In the genomic region with DNA sequence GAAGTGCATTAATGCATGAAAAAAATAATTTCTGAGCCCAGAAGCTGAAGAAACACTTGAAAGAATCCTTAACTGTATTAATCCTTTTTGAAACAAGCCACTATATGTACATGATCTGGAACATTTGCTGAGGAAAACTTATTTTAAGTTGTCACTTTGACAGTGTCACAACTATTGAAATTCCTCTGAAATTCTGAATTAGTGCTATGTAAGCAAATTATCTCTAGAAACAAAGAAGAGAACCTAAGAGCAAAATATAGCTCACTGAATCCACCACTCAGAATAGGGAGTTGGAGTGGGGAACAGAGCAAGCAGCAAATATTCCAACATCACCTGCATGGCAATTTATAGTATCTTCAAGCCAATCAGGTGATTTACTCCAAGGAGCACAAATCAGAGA, we compare ENCODE assay signal across 11 cellular contexts. TPM values are rescaled to one million over a fixed set of nuclear protein-coding genes. Genes with fewer than 3 reads are reported as not detected.
"Had no signal": no experiment of that assay in that cellular context is flagged by ENCODE, and none has a peak within 500 bp of the region (broad histone marks: within the 10 kb centered on the region; RNA-seq: fewer than 3 reads in every experiment).

No MANE protein-coding gene starts in this region.

- H3K27ac ChIP-seq: GM23248, HL-60 had no signal

- H3K9ac ChIP-seq: GM23248 had no signal

- H3K4me3 ChIP-seq: GM23248, HAP-1 had no signal

- H3K9me3 ChIP-seq: HAP-1 had no signal

- H3K36me3 ChIP-seq: HAP-1 had no signal

- H3K4me1 ChIP-seq: HAP-1 had no signal

- H2AFZ ChIP-seq: GM23248 had no signal

- ATAC-seq: HCT116 had no signal

- DNase-seq: GM23248, GOT3, H7, HFFc6, KG1 had no signal

RNA-seq across cellular contexts. Expression of gene FAM47C, which starts 34.6 kb away (rescaled TPM):
- total RNA-seq: GM23248, H4, H7, HFFc6, HT1080 had no signal
- polyA plus RNA-seq: GM23248, IgD-negative memory B cell had no signal
